8 cellular contexts compared by ENCODE assay signal in genomic region chr11:57761301-57762234, GRCh38. TPM values are rescaled to one million over a fixed set of nuclear protein-coding genes. Genes with fewer than 3 reads are reported as not detected.
A peak's percentile ranks its signal among the peaks of the same experiment; 100 is the strongest.
DNase-seq lines count a peak whose midpoint lies in the region; ATAC-seq and TF ChIP-seq lines count a peak whose summit lies in the region.

TSS of gene CTNND1 (plus strand) at chr11:57761802. CDS start at chr11:57791479, 29,677 bp downstream.

- no peaks in the 10 kb centered on the region for H3K27me3 ChIP-seq in heart right ventricle
- H3K27me3 ChIP-seq in osteoblast (ENCODE audit: insufficient read depth, low read length): no peaks in the 10 kb centered on the region

- peaks cover 46% of the 10 kb centered on the region for H3K79me2 ChIP-seq in osteoblast (ENCODE audit: insufficient read depth, low read length)

- peaks cover 31% of the 10 kb centered on the region for H4K20me1 ChIP-seq in osteoblast (ENCODE audit: insufficient read depth, low read length)

- peaks cover 10 to 40% (median 27%) of the 10 kb centered on the region in 9 donors for H3K4me1 ChIP-seq in heart right ventricle
- H3K4me1 ChIP-seq in osteoblast (ENCODE audit: insufficient read depth, low read length): peaks cover 20% of the 10 kb centered on the region

- peak; percentile 88 for ATAC-seq in GM18517 (IDR thresholded peaks at IDR 0.05; ENCODE audit: unreplicated experiment)
- ATAC-seq in HG02981 (IDR thresholded peaks at IDR 0.05; ENCODE audit: unreplicated experiment): peak; percentile 99
- peak; percentile 96 to 99 (median 99) for ATAC-seq in heart right ventricle

- peak; percentile 96 for DNase-seq in AG08396 (ENCODE audit: low spot score)
- DNase-seq in NCI-H226: peak; percentile 94
- peak; percentile 75 to 93 for DNase-seq in heart right ventricle
- peak; percentile 96 for DNase-seq in osteoblast (ENCODE audit: insufficient read length, low spot score, missing footprints)
- no peak for DNase-seq in NK-92 (lab: John Stamatoyannopoulos, UW; ENCODE audit: unreplicated experiment)

- peak within 1 kb of the TSS; percentile 89 for H3K4me2 ChIP-seq in osteoblast (ENCODE audit: insufficient read depth, low read length)

- no peaks in the 10 kb centered on the region for H3K36me3 ChIP-seq in heart right ventricle
- no peaks in the 10 kb centered on the region for H3K36me3 ChIP-seq in osteoblast (ENCODE audit: insufficient read depth, low read length)

- H3K4me3 ChIP-seq in heart right ventricle: peak within 1 kb of the TSS; percentile 4 to 84 (median 70)
- H3K4me3 ChIP-seq in osteoblast (ENCODE audit: insufficient read depth, low read length): peak within 1 kb of the TSS; percentile 78

- H3K9me3 ChIP-seq in heart right ventricle (no peaks in the 10 kb centered on the region), osteoblast (ENCODE audit: low read depth, low read length) (no peaks in the 10 kb centered on the region)

- H3K27ac ChIP-seq in angular gyrus (ENCODE audit: low read depth, low read length) (peak within 1 kb of the TSS; percentile 92), heart right ventricle (peak within 1 kb of the TSS; percentile 59 to 98 (median 94)), osteoblast (ENCODE audit: low read depth, low read length) (peak within 1 kb of the TSS; percentile 94)

- intact Hi-C loops in heart right ventricle (cut with DNase I): loop anchor here in 9 of 10 donors (1.0 to 5.0 kb wide), 9 partner anchors 14 to 41 kb away; partner anchors contain the start of gene SELENOH (in 1 of the 9)

- WGBS in heart right ventricle, 2 donors: 3 to 4% methylated on average over 13 of the region's 13 CpGs

- TF ChIP-seq CTCF in heart right ventricle (IDR thresholded peaks at IDR 0.05) (peak in 1 of 9 donors; percentile 16), osteoblast (IDR thresholded peaks at IDR 0.05; ENCODE audit: extremely low read depth, low read depth, low read length) (no peak)

- H2AFZ ChIP-seq in osteoblast (ENCODE audit: low read length): peak within 1 kb of the TSS; percentile 86

RNA-seq across cellular contexts. Expression of gene CTNND1, which starts in this region (rescaled TPM):
- total RNA-seq in heart right ventricle (10 to 100 TPM; 56.7 to 85.6 (median 65.2) TPM), osteoblast (126 and 140 TPM in 2 replicates)
- 10 to 100 TPM; 28.9 to 30.7 TPM for polyA plus RNA-seq in heart right ventricle
